1 cellular context compared by ENCODE assay signal in genomic region chr13:21971662-21972635, GRCh38.
TF ChIP-seq lines count a peak whose summit lies in the region.

No MANE protein-coding gene starts in this region.

TF ChIP-seq in IMR-90, 13 proteins besides CTCF, POLR2A, EP300 and RAD21:
- TF ChIP-seq MXI1 (IDR thresholded peaks at IDR 0.05; ENCODE audit: borderline replicate concordance, low read depth, low read length) (no peak), CHD1 (IDR thresholded peaks at IDR 0.05; ENCODE audit: low read depth, low read length) (no peak), FOS (IDR thresholded peaks at IDR 0.05; ENCODE audit: low read depth, low read length) (peak; percentile 86), ELK1 (IDR thresholded peaks at IDR 0.05; ENCODE audit: borderline replicate concordance, low read depth, low read length) (no peak), MAFK (IDR thresholded peaks at IDR 0.05; ENCODE audit: low read depth, low read length) (peak; percentile 47), MAZ (IDR thresholded peaks at IDR 0.05; ENCODE audit: borderline replicate concordance, low read depth, low read length) (no peak), CEBPB (IDR thresholded peaks at IDR 0.05; ENCODE audit: low read depth, low read length) (peak; percentile 51), USF2 (IDR thresholded peaks at IDR 0.05; ENCODE audit: low read depth, low read length) (no peak), NFE2L2 (IDR thresholded peaks at IDR 0.05; ENCODE audit: low read depth, low read length) (peak; percentile 34; the same call in 1 of the 2 replicates)
